1 cellular context compared by ENCODE assay signal in the genomic region with DNA sequence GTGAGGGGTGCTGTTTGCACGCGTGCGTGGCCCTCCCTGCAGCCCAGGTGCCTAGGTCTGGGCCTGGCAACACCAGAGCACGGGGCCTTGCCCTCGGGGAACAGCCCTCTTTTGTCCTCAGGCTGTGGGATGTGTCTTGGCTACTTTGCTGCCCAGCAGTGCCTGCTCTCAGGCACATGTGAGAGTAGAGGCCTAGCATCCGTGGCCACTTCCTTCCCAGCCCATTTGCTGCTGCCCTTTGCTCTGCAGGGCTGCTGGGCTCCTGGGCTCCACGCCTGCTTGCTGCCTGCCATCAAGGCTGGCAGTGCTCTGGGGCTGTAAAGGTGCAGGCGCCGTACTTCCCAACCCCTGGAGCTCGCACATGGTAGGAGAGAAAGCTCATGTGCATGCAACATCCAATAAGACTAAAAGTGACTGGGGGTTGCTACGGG.
TF ChIP-seq lines count a peak whose summit lies in the region.

No MANE protein-coding gene starts in this region.

TF ChIP-seq in HepG2, 621 proteins besides CTCF, POLR2A, EP300 and RAD21:
- TF ChIP-seq ZNF569 (CRISPR knock-in tag; IDR thresholded peaks at IDR 0.05; ENCODE audit: borderline replicate concordance): no peak
- TF ChIP-seq SP2 (CRISPR knock-in tag; IDR thresholded peaks at IDR 0.05): no peak
- peak; percentile 37 for TF ChIP-seq ZNF883 (CRISPR knock-in tag; IDR thresholded peaks at IDR 0.05; ENCODE audit: not compliant biosample characterization)
- TF ChIP-seq, protein P1, sequence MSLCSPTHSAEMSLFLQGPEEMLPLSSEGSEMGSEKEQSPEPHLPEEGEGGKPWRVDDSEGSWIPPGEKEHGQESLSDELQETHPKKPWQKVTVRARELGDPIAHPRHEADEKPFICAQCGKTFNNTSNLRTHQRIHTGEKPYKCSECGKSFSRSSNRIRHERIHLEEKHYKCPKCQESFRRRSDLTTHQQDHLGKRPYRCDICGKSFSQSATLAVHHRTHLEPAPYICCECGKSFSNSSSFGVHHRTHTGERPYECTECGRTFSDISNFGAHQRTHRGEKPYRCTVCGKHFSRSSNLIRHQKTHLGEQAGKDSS (CRISPR knock-in tag; IDR thresholded peaks at IDR 0.05; ENCODE audit: borderline replicate concordance, low read depth): no peak
- no peak for TF ChIP-seq SIX4 (CRISPR knock-in tag; IDR thresholded peaks at IDR 0.05)
- TF ChIP-seq SATB2 (CRISPR knock-in tag; IDR thresholded peaks at IDR 0.05): no peak
- no peak for TF ChIP-seq ASH2L (IDR thresholded peaks at IDR 0.05; ENCODE audit: insufficient read length, low read depth, low read length)
- no peak for TF ChIP-seq SNAI1 (CRISPR knock-in tag; IDR thresholded peaks at IDR 0.05; ENCODE audit: borderline replicate concordance)
- TF ChIP-seq REPIN1 (CRISPR knock-in tag; IDR thresholded peaks at IDR 0.05; ENCODE audit: borderline replicate concordance, low read depth): no peak
- peak; percentile 80 for TF ChIP-seq AGO2 (optimal IDR thresholded peaks at IDR 0.05; ENCODE audit: low read depth, low read length)
- TF ChIP-seq, protein P2, sequence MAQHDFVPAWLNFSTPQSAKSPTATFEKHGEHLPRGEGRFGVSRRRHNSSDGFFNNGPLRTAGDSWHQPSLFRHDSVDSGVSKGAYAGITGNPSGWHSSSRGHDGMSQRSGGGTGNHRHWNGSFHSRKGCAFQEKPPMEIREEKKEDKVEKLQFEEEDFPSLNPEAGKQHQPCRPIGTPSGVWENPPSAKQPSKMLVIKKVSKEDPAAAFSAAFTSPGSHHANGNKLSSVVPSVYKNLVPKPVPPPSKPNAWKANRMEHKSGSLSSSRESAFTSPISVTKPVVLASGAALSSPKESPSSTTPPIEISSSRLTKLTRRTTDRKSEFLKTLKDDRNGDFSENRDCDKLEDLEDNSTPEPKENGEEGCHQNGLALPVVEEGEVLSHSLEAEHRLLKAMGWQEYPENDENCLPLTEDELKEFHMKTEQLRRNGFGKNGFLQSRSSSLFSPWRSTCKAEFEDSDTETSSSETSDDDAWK (CRISPR knock-in tag; IDR thresholded peaks at IDR 0.05): no peak
- TF ChIP-seq, protein P3, sequence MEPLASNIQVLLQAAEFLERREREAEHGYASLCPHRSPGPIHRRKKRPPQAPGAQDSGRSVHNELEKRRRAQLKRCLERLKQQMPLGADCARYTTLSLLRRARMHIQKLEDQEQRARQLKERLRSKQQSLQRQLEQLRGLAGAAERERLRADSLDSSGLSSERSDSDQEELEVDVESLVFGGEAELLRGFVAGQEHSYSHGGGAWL (CRISPR knock-in tag; IDR thresholded peaks at IDR 0.05): no peak
- TF ChIP-seq, protein P4, sequence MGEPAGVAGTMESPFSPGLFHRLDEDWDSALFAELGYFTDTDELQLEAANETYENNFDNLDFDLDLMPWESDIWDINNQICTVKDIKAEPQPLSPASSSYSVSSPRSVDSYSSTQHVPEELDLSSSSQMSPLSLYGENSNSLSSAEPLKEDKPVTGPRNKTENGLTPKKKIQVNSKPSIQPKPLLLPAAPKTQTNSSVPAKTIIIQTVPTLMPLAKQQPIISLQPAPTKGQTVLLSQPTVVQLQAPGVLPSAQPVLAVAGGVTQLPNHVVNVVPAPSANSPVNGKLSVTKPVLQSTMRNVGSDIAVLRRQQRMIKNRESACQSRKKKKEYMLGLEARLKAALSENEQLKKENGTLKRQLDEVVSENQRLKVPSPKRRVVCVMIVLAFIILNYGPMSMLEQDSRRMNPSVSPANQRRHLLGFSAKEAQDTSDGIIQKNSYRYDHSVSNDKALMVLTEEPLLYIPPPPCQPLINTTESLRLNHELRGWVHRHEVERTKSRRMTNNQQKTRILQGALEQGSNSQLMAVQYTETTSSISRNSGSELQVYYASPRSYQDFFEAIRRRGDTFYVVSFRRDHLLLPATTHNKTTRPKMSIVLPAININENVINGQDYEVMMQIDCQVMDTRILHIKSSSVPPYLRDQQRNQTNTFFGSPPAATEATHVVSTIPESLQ (CRISPR knock-in tag; conservative IDR thresholded peaks at IDR 0.05): no peak
- 0 out of 2 replicates have a peak, but pooled peaks have one; percentile 15 for TF ChIP-seq HNF4A (CRISPR knock-in tag; IDR thresholded peaks at IDR 0.05)
- peak; percentile 54; the same call in 1 of the 2 replicates for TF ChIP-seq ZNF629 (CRISPR knock-in tag; conservative IDR thresholded peaks at IDR 0.05)
- TF ChIP-seq ZNF451 (CRISPR knock-in tag; IDR thresholded peaks at IDR 0.05): no peak
- TF ChIP-seq ZNF124 (CRISPR knock-in tag; IDR thresholded peaks at IDR 0.05): no peak
- no peak for TF ChIP-seq ZNF724P (CRISPR knock-in tag; IDR thresholded peaks at IDR 0.05; ENCODE audit: borderline replicate concordance)
- no peak for TF ChIP-seq HNRNPH1 (optimal IDR thresholded peaks at IDR 0.05; ENCODE audit: low read depth, low read length)
- TF ChIP-seq, protein P5, sequence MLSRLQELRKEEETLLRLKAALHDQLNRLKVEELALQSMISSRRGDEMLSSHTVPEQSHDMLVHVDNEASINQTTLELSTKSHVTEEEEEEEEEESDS (CRISPR knock-in tag; IDR thresholded peaks at IDR 0.05; ENCODE audit: borderline replicate concordance): no peak
- TF ChIP-seq, protein P6, sequence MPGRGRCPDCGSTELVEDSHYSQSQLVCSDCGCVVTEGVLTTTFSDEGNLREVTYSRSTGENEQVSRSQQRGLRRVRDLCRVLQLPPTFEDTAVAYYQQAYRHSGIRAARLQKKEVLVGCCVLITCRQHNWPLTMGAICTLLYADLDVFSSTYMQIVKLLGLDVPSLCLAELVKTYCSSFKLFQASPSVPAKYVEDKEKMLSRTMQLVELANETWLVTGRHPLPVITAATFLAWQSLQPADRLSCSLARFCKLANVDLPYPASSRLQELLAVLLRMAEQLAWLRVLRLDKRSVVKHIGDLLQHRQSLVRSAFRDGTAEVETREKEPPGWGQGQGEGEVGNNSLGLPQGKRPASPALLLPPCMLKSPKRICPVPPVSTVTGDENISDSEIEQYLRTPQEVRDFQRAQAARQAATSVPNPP (CRISPR knock-in tag; IDR thresholded peaks at IDR 0.05): no peak
- TF ChIP-seq RFXAP (CRISPR knock-in tag; IDR thresholded peaks at IDR 0.05; ENCODE audit: borderline replicate concordance): no peak
- TF ChIP-seq, protein P7, sequence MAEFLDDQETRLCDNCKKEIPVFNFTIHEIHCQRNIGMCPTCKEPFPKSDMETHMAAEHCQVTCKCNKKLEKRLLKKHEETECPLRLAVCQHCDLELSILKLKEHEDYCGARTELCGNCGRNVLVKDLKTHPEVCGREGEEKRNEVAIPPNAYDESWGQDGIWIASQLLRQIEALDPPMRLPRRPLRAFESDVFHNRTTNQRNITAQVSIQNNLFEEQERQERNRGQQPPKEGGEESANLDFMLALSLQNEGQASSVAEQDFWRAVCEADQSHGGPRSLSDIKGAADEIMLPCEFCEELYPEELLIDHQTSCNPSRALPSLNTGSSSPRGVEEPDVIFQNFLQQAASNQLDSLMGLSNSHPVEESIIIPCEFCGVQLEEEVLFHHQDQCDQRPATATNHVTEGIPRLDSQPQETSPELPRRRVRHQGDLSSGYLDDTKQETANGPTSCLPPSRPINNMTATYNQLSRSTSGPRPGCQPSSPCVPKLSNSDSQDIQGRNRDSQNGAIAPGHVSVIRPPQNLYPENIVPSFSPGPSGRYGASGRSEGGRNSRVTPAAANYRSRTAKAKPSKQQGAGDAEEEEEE (CRISPR knock-in tag; IDR thresholded peaks at IDR 0.05; ENCODE audit: borderline replicate concordance): no peak
- peak; percentile 87 for TF ChIP-seq RBM22 (optimal IDR thresholded peaks at IDR 0.05; ENCODE audit: low read length)
- TF ChIP-seq NR2F6 (IDR thresholded peaks at IDR 0.05): no peak
- no peak for TF ChIP-seq NR2F6 (CRISPR knock-in tag; IDR thresholded peaks at IDR 0.05)
- no peak for TF ChIP-seq ZNF564 (CRISPR knock-in tag; IDR thresholded peaks at IDR 0.05)
- no peak for TF ChIP-seq ZNF749 (CRISPR knock-in tag; IDR thresholded peaks at IDR 0.05; ENCODE audit: borderline replicate concordance)
- TF ChIP-seq SALL2 (CRISPR knock-in tag; IDR thresholded peaks at IDR 0.05): no peak
- TF ChIP-seq, protein P8, sequence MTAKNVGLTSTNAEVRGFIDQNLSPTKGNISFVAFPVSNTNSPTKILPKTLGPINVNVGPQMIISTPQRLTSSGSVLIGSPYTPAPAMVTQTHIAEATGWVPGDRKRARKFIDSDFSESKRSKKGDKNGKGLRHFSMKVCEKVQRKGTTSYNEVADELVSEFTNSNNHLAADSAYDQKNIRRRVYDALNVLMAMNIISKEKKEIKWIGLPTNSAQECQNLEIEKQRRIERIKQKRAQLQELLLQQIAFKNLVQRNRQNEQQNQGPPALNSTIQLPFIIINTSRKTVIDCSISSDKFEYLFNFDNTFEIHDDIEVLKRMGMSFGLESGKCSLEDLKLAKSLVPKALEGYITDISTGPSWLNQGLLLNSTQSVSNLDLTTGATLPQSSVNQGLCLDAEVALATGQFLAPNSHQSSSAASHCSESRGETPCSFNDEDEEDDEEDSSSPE (CRISPR knock-in tag; IDR thresholded peaks at IDR 0.05): no peak
- TF ChIP-seq NFKBIZ (CRISPR knock-in tag; IDR thresholded peaks at IDR 0.05): no peak
- TF ChIP-seq CC2D1A (CRISPR knock-in tag; IDR thresholded peaks at IDR 0.05): no peak
- no peak for TF ChIP-seq ZNF788 (CRISPR knock-in tag; IDR thresholded peaks at IDR 0.05; ENCODE audit: borderline replicate concordance)
- TF ChIP-seq RCOR2 (CRISPR knock-in tag; IDR thresholded peaks at IDR 0.05): no peak
- TF ChIP-seq, protein P9, sequence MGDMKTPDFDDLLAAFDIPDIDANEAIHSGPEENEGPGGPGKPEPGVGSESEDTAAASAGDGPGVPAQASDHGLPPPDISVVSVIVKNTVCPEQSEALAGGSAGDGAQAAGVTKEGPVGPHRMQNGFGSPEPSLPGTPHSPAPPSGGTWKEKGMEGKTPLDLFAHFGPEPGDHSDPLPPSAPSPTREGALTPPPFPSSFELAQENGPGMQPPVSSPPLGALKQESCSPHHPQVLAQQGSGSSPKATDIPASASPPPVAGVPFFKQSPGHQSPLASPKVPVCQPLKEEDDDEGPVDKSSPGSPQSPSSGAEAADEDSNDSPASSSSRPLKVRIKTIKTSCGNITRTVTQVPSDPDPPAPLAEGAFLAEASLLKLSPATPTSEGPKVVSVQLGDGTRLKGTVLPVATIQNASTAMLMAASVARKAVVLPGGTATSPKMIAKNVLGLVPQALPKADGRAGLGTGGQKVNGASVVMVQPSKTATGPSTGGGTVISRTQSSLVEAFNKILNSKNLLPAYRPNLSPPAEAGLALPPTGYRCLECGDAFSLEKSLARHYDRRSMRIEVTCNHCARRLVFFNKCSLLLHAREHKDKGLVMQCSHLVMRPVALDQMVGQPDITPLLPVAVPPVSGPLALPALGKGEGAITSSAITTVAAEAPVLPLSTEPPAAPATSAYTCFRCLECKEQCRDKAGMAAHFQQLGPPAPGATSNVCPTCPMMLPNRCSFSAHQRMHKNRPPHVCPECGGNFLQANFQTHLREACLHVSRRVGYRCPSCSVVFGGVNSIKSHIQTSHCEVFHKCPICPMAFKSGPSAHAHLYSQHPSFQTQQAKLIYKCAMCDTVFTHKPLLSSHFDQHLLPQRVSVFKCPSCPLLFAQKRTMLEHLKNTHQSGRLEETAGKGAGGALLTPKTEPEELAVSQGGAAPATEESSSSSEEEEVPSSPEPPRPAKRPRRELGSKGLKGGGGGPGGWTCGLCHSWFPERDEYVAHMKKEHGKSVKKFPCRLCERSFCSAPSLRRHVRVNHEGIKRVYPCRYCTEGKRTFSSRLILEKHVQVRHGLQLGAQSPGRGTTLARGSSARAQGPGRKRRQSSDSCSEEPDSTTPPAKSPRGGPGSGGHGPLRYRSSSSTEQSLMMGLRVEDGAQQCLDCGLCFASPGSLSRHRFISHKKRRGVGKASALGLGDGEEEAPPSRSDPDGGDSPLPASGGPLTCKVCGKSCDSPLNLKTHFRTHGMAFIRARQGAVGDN (CRISPR knock-in tag; IDR thresholded peaks at IDR 0.05): peak; percentile 53
- TF ChIP-seq, protein P10, sequence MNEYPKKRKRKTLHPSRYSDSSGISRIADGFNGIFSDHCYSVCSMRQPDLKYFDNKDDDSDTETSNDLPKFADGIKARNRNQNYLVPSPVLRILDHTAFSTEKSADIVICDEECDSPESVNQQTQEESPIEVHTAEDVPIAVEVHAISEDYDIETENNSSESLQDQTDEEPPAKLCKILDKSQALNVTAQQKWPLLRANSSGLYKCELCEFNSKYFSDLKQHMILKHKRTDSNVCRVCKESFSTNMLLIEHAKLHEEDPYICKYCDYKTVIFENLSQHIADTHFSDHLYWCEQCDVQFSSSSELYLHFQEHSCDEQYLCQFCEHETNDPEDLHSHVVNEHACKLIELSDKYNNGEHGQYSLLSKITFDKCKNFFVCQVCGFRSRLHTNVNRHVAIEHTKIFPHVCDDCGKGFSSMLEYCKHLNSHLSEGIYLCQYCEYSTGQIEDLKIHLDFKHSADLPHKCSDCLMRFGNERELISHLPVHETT (CRISPR knock-in tag; conservative IDR thresholded peaks at IDR 0.05): no peak
- TF ChIP-seq, protein P11, sequence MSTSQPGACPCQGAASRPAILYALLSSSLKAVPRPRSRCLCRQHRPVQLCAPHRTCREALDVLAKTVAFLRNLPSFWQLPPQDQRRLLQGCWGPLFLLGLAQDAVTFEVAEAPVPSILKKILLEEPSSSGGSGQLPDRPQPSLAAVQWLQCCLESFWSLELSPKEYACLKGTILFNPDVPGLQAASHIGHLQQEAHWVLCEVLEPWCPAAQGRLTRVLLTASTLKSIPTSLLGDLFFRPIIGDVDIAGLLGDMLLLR (CRISPR knock-in tag; IDR thresholded peaks at IDR 0.05): no peak
- TF ChIP-seq, protein P12, sequence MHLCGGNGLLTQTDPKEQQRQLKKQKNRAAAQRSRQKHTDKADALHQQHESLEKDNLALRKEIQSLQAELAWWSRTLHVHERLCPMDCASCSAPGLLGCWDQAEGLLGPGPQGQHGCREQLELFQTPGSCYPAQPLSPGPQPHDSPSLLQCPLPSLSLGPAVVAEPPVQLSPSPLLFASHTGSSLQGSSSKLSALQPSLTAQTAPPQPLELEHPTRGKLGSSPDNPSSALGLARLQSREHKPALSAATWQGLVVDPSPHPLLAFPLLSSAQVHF (CRISPR knock-in tag; IDR thresholded peaks at IDR 0.05): 0 out of 2 replicates have a peak, but pooled peaks have one; percentile 38
